ENCODE assay signal across 2 cellular contexts in the genomic region with DNA sequence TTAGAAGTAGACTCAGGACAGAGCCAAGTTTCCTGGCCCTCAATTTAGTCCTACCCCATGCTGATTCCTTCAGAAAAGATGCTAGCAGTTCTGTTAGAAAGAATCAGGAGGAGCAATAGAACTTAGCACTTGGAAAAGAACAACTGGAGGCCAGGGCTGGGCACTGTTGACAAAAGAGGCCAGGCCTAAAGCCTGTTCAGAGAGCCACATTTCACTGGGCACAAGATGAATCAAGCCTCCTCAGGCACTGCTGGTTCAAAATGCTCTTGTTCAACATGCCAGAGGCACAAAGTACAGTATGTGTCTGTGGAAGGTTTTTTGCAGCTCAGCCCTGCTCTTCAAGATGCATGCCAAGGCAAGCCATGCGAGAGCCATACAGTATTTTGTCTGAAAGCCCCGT.
TF ChIP-seq lines count a peak whose summit lies in the region.

No MANE protein-coding gene starts in this region.

TF ChIP-seq in IMR-90, 13 proteins besides CTCF, POLR2A, EP300 and RAD21:
- TF ChIP-seq RFX5 (IDR thresholded peaks at IDR 0.05; ENCODE audit: low read depth, low read length), result no peak
- no peak for TF ChIP-seq MXI1 (IDR thresholded peaks at IDR 0.05; ENCODE audit: borderline replicate concordance, low read depth, low read length)
- no peak for TF ChIP-seq NFE2L2 (IDR thresholded peaks at IDR 0.05; ENCODE audit: low read depth, low read length)
- TF ChIP-seq, protein P1, sequence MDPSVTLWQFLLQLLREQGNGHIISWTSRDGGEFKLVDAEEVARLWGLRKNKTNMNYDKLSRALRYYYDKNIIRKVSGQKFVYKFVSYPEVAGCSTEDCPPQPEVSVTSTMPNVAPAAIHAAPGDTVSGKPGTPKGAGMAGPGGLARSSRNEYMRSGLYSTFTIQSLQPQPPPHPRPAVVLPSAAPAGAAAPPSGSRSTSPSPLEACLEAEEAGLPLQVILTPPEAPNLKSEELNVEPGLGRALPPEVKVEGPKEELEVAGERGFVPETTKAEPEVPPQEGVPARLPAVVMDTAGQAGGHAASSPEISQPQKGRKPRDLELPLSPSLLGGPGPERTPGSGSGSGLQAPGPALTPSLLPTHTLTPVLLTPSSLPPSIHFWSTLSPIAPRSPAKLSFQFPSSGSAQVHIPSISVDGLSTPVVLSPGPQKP (IDR thresholded peaks at IDR 0.05; ENCODE audit: borderline replicate concordance, low read depth, low read length), result no peak

TF ChIP-seq in HepG2, 621 proteins besides CTCF, POLR2A, EP300 and RAD21:
- TF ChIP-seq FOXM1 (CRISPR knock-in tag; IDR thresholded peaks at IDR 0.05), result no peak
- TF ChIP-seq HOXA5 (CRISPR knock-in tag; IDR thresholded peaks at IDR 0.05), result no peak
- TF ChIP-seq HDAC2 (CRISPR knock-in tag; IDR thresholded peaks at IDR 0.05), result no peak
- TF ChIP-seq, protein P2, sequence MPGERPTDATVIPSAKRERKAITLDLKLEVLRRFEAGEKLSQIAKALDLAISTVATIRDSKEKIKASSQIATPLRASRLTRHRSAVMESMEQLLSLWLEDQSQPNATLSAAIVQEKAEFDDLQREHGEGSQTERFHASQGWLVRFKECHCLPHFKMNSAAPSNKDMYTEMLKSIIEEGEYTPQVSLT (CRISPR knock-in tag; IDR thresholded peaks at IDR 0.05; ENCODE audit: borderline replicate concordance, low read depth), result no peak
- TF ChIP-seq ZNF337 (CRISPR knock-in tag; IDR thresholded peaks at IDR 0.05; ENCODE audit: borderline replicate concordance, low read depth), result no peak
